ENCODE assay signal across 1 cellular context in genomic region chr16:55331648-55332185, GRCh38.
TF ChIP-seq lines count a peak whose summit lies in the region.

No MANE protein-coding gene starts in this region.

TF ChIP-seq in H1, 55 proteins besides CTCF, POLR2A, EP300 and RAD21:
- TF ChIP-seq CREB1 (IDR thresholded peaks at IDR 0.05) (no peak), POLR2AphosphoS5 (IDR thresholded peaks at IDR 0.05; ENCODE audit: low read depth, low read length) (no peak), KDM4A (IDR thresholded peaks at IDR 0.05; ENCODE audit: low read depth, low read length, severe bottlenecking) (peak; percentile 39), SP4 (IDR thresholded peaks at IDR 0.05; ENCODE audit: low read length) (no peak), RNF2 (IDR thresholded peaks at IDR 0.05; ENCODE audit: borderline replicate concordance, low read depth, low read length, missing control alignments, poor library complexity, severe bottlenecking) (peak; percentile 49), RXRA (IDR thresholded peaks at IDR 0.05; ENCODE audit: insufficient read depth, low read depth, low read length) (no peak), EZH2 (IDR thresholded peaks at IDR 0.05; ENCODE audit: low read depth, low read length, severe bottlenecking) (peak; percentile 80), SUZ12 (IDR thresholded peaks at IDR 0.05; ENCODE audit: low read length) (peak; percentile 88)
- TF ChIP-seq, protein P1, sequence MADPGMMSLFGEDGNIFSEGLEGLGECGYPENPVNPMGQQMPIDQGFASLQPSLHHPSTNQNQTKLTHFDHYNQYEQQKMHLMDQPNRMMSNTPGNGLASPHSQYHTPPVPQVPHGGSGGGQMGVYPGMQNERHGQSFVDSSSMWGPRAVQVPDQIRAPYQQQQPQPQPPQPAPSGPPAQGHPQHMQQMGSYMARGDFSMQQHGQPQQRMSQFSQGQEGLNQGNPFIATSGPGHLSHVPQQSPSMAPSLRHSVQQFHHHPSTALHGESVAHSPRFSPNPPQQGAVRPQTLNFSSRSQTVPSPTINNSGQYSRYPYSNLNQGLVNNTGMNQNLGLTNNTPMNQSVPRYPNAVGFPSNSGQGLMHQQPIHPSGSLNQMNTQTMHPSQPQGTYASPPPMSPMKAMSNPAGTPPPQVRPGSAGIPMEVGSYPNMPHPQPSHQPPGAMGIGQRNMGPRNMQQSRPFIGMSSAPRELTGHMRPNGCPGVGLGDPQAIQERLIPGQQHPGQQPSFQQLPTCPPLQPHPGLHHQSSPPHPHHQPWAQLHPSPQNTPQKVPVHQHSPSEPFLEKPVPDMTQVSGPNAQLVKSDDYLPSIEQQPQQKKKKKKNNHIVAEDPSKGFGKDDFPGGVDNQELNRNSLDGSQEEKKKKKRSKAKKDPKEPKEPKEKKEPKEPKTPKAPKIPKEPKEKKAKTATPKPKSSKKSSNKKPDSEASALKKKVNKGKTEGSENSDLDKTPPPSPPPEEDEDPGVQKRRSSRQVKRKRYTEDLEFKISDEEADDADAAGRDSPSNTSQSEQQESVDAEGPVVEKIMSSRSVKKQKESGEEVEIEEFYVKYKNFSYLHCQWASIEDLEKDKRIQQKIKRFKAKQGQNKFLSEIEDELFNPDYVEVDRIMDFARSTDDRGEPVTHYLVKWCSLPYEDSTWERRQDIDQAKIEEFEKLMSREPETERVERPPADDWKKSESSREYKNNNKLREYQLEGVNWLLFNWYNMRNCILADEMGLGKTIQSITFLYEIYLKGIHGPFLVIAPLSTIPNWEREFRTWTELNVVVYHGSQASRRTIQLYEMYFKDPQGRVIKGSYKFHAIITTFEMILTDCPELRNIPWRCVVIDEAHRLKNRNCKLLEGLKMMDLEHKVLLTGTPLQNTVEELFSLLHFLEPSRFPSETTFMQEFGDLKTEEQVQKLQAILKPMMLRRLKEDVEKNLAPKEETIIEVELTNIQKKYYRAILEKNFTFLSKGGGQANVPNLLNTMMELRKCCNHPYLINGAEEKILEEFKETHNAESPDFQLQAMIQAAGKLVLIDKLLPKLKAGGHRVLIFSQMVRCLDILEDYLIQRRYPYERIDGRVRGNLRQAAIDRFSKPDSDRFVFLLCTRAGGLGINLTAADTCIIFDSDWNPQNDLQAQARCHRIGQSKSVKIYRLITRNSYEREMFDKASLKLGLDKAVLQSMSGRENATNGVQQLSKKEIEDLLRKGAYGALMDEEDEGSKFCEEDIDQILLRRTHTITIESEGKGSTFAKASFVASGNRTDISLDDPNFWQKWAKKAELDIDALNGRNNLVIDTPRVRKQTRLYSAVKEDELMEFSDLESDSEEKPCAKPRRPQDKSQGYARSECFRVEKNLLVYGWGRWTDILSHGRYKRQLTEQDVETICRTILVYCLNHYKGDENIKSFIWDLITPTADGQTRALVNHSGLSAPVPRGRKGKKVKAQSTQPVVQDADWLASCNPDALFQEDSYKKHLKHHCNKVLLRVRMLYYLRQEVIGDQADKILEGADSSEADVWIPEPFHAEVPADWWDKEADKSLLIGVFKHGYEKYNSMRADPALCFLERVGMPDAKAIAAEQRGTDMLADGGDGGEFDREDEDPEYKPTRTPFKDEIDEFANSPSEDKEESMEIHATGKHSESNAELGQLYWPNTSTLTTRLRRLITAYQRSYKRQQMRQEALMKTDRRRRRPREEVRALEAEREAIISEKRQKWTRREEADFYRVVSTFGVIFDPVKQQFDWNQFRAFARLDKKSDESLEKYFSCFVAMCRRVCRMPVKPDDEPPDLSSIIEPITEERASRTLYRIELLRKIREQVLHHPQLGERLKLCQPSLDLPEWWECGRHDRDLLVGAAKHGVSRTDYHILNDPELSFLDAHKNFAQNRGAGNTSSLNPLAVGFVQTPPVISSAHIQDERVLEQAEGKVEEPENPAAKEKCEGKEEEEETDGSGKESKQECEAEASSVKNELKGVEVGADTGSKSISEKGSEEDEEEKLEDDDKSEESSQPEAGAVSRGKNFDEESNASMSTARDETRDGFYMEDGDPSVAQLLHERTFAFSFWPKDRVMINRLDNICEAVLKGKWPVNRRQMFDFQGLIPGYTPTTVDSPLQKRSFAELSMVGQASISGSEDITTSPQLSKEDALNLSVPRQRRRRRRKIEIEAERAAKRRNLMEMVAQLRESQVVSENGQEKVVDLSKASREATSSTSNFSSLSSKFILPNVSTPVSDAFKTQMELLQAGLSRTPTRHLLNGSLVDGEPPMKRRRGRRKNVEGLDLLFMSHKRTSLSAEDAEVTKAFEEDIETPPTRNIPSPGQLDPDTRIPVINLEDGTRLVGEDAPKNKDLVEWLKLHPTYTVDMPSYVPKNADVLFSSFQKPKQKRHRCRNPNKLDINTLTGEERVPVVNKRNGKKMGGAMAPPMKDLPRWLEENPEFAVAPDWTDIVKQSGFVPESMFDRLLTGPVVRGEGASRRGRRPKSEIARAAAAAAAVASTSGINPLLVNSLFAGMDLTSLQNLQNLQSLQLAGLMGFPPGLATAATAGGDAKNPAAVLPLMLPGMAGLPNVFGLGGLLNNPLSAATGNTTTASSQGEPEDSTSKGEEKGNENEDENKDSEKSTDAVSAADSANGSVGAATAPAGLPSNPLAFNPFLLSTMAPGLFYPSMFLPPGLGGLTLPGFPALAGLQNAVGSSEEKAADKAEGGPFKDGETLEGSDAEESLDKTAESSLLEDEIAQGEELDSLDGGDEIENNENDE (IDR thresholded peaks at IDR 0.05; ENCODE audit: insufficient replicate concordance, low read length) = no peak
